16 cellular contexts compared by ENCODE assay signal in genomic region chr5:1113805-1114586, GRCh38.
"Had no signal": no experiment of that assay in that cellular context is flagged by ENCODE, and none has a peak within 500 bp of the region (broad histone marks: within the 10 kb centered on the region; RNA-seq: fewer than 3 reads in every experiment).

No MANE protein-coding gene starts in this region.

- ATAC-seq: activated CD4-positive, CD25-positive, alpha-beta regulatory T cell treated with anti-CD3 and anti-CD28 coated beads, Interleukin-2, amount 50 U/mL, for 24 hours; right cardiac atrium had no signal

- H3K9me3 ChIP-seq: adrenal gland, gastrocnemius medialis had no signal

- H3K27ac ChIP-seq: adrenal gland, epithelial cell of prostate, gastrocnemius medialis had no signal

- H3K27me3 ChIP-seq: adrenal gland had no signal

- DNase-seq: activated CD4-positive, alpha-beta T cell treated with anti-CD3 and anti-CD28 coated beads, Interleukin-2, amount 50 U/mL, for 4 hours; activated naive CD4-positive, alpha-beta T cell; activated T-cell treated with anti-CD3 and anti-CD28 coated beads, Interleukin-2, amount 50 U/mL, for 48 hours; adrenal gland; caudate nucleus; effector memory CD4-positive, alpha-beta T cell; gastrocnemius medialis; kidney glomerular epithelial cell; mesendoderm; nucleus accumbens; right cardiac atrium; stimulated activated naive CD4-positive, alpha-beta T cell; trophoblast cell had no signal

- H3K4me2 ChIP-seq: smooth muscle cell had no signal

- H3K4me3 ChIP-seq: adrenal gland, gastrocnemius medialis, smooth muscle cell had no signal

- H3K36me3 ChIP-seq: adrenal gland, gastrocnemius medialis had no signal
